Comparison of ENCODE assay signal across 18 cellular contexts in genomic region chr7:136741941-136742340, GRCh38.
DNase-seq lines count a peak whose midpoint lies in the region; ATAC-seq and TF ChIP-seq lines count a peak whose summit lies in the region.
"Had no signal": no experiment of that assay in that cellular context is flagged by ENCODE, and none has a peak within 500 bp of the region (broad histone marks: within the 10 kb centered on the region; RNA-seq: fewer than 3 reads in every experiment).

No MANE protein-coding gene starts in this region.

- TF ChIP-seq CTCF in gastrocnemius medialis (IDR thresholded peaks at IDR 0.05 in 4 of 5, conservative IDR thresholded peaks at IDR 0.05 in 1 of 5) (no peak), dorsolateral prefrontal cortex (IDR thresholded peaks at IDR 0.05 in 54 of 56, conservative IDR thresholded peaks at IDR 0.05 in 2 of 56; ENCODE audit: low read depth in 1 of 56, partially characterized antibody in 56 of 56) (no peak)

- no peak overlapping the region for H3K4me3 ChIP-seq in gastrocnemius medialis
- no peak overlapping the region for H3K4me3 ChIP-seq in dorsolateral prefrontal cortex
- H3K4me3 ChIP-seq: ascending aorta, left lung, thoracic aorta had no signal

- ATAC-seq in HG02973 (IDR thresholded peaks at IDR 0.05; ENCODE audit: unreplicated experiment): no peak
- no peak for ATAC-seq in GM18870 (IDR thresholded peaks at IDR 0.05; ENCODE audit: unreplicated experiment)
- ATAC-seq in gastrocnemius medialis: no peak
- ATAC-seq: left lung, sciatic nerve, WTC11 had no signal

- intact Hi-C loops in gastrocnemius medialis (cut with DNase I; ENCODE audit: low total_unique reads) (no loop called here), dorsolateral prefrontal cortex (cut with DNase I) (no loop called here)

- no peaks in the 10 kb centered on the region for H3K9me3 ChIP-seq in gastrocnemius medialis

- DNase-seq in LHCN-M2 (ENCODE audit: low read depth) (peak; percentile 25), amniotic epithelial cell (ENCODE audit: low read depth) (peak; percentile 37), glomerular visceral epithelial cell (ENCODE audit: extremely low spot score) (peak; percentile 19), gastrocnemius medialis (no peak), dorsolateral prefrontal cortex (no peak)
- DNase-seq: activated CD8-positive, alpha-beta memory T cell treated with anti-CD3 and anti-CD28 coated beads, Interleukin-2, amount 50 U/mL, for 4 hours; Kasumi-1; left lung; NCI-H1105; NCI-H2029; stimulated activated naive CD4-positive, alpha-beta T cell treated with Interleukin-2 at 50 U/mL for 16 hours had no signal

- in situ Hi-C loops in gastrocnemius medialis (cut with MboI; ENCODE audit: low sequenced_read_pairs in 4 of 4): no loop called here

- no peaks in the 10 kb centered on the region for H3K4me1 ChIP-seq in gastrocnemius medialis
- H3K4me1 ChIP-seq: ascending aorta, left lung had no signal

- no peaks in the 10 kb centered on the region for H3K36me3 ChIP-seq in gastrocnemius medialis
- H3K36me3 ChIP-seq: ascending aorta, left lung, thoracic aorta had no signal

- no peak overlapping the region for H3K27ac ChIP-seq in gastrocnemius medialis
- no peak overlapping the region for H3K27ac ChIP-seq in dorsolateral prefrontal cortex
- H3K27ac ChIP-seq: ascending aorta, left lung, RWPE1, thoracic aorta had no signal

- H3K27me3 ChIP-seq in gastrocnemius medialis: no peaks in the 10 kb centered on the region
- peaks cover 0 to 10% (median 0%) of the 10 kb centered on the region in 45 donors for H3K27me3 ChIP-seq in dorsolateral prefrontal cortex
- H3K27me3 ChIP-seq: ascending aorta, left lung had no signal

- TF ChIP-seq POLR2A in gastrocnemius medialis (IDR thresholded peaks at IDR 0.05): no peak

Comparison
In these comparisons a context has a peak if more than half of its experiments do, and no peak if none do; other contexts are left out.
1. DNase-seq: peak in LHCN-M2 (single experiment), amniotic epithelial cell (single experiment) and glomerular visceral epithelial cell (single experiment); none in gastrocnemius medialis (0 of 2) and dorsolateral prefrontal cortex (0 of 10).